Comparison of ENCODE assay signal across 25 cellular contexts in genomic region chr9:136021171-136021890, GRCh38.
DNase-seq lines count a peak whose midpoint lies in the region; ATAC-seq and TF ChIP-seq lines count a peak whose summit lies in the region.
"Had no signal": no experiment of that assay in that cellular context is flagged by ENCODE, and none has a peak within 500 bp of the region (broad histone marks: within the 10 kb centered on the region; RNA-seq: fewer than 3 reads in every experiment).

No MANE protein-coding gene starts in this region.

- H3K4me3 Mint-ChIP-seq in CD4-positive, CD25-positive, alpha-beta regulatory T cell = no peak overlapping the region
- H3K4me3 Mint-ChIP-seq in H9 = peak overlapping the region in 1 of 2 experiments; percentile 4; a peak in 1 of 5 replicates
- H3K4me3 Mint-ChIP-seq in effector memory CD8-positive, alpha-beta T cell = no peak overlapping the region
- H3K4me3 Mint-ChIP-seq: activated CD8-positive, alpha-beta T cell treated with anti-CD3 and anti-CD28 coated beads, Interleukin-2, amount 10 ng/mL, durations not matched to agents 7 days and 5 days; stimulated activated memory B cell treated with anti-CD40 and anti-IgM and Interleukin-4, amounts not matched to agents 10 μg/mL and 1 μg/mL and 100 μg/mL, for 72 hours had no signal

- no peak overlapping the region for H3K27ac ChIP-seq in CD4-positive, CD25-positive, alpha-beta regulatory T cell (ENCODE audit: insufficient read depth, low read length, poor library complexity, severe bottlenecking)
- no peak overlapping the region for H3K27ac ChIP-seq in H9 (ENCODE audit: insufficient read length, low read depth, low read length)
- H3K27ac ChIP-seq: body of pancreas, heart right ventricle, right lobe of liver, suprapubic skin had no signal

- no peaks in the 10 kb centered on the region for H3K23me2 ChIP-seq in H9 (ENCODE audit: insufficient read length, low read depth, low read length, poor library complexity, severe bottlenecking)

- no peak overlapping the region for H3K9ac ChIP-seq in H9 (ENCODE audit: extremely low read depth, insufficient read length, low read length)

- no peak overlapping the region for H3K23ac ChIP-seq in H9 (ENCODE audit: insufficient read length, low read depth, low read length)

- WGBS in H9 (ENCODE audit: extremely low coverage, insufficient read length, low lambda C conversion rate) = no CpG with 5 or more reads among the region's 25 CpGs

- no peak overlapping the region for H3K14ac ChIP-seq in H9 (ENCODE audit: insufficient read depth, low read length)

- no peak overlapping the region for H4K8ac ChIP-seq in H9 (replicated peaks; ENCODE audit: insufficient read length, low read depth, low read length)

- H2AK5ac ChIP-seq in H9 (ENCODE audit: insufficient read length, low read length) = no peak overlapping the region

- H2BK12ac ChIP-seq in H9 (ENCODE audit: insufficient read length, low read depth, low read length) = no peak overlapping the region

- no peak overlapping the region for H3K4me3 ChIP-seq in CD4-positive, CD25-positive, alpha-beta regulatory T cell (ENCODE audit: low read depth, low read length)
- H3K4me3 ChIP-seq: body of pancreas, GM12878, heart right ventricle, right lobe of liver, suprapubic skin had no signal

- no peak overlapping the region for H4K5ac ChIP-seq in H9 (ENCODE audit: insufficient read length, low read depth, low read length)

- H3K56ac ChIP-seq in H9 (ENCODE audit: insufficient read length, low read depth, low read length) = no peak overlapping the region

- H3K9me3 Mint-ChIP-seq in CD4-positive, CD25-positive, alpha-beta regulatory T cell = peaks cover 0 to 2% (median 0%) of the 10 kb centered on the region in 7 donors
- no peaks in the 10 kb centered on the region; a peak in 2 of 5 replicates for H3K9me3 Mint-ChIP-seq in H9
- no peaks in the 10 kb centered on the region for H3K9me3 Mint-ChIP-seq in effector memory CD8-positive, alpha-beta T cell

- no peak for ATAC-seq in CD4-positive, CD25-positive, alpha-beta regulatory T cell (ENCODE audit: low read depth in 2 of 2)
- ATAC-seq in effector memory CD8-positive, alpha-beta T cell (replicated peaks) = no peak
- ATAC-seq in HG02885 (IDR thresholded peaks at IDR 0.05; ENCODE audit: poor library complexity, unreplicated experiment) (no peak), GM19455 (IDR thresholded peaks at IDR 0.05; ENCODE audit: unreplicated experiment) (no peak), GM18517 (IDR thresholded peaks at IDR 0.05; ENCODE audit: unreplicated experiment) (no peak)
- ATAC-seq: activated CD8-positive, alpha-beta T cell treated with anti-CD3 and anti-CD28 coated beads, Interleukin-2, amount 10 ng/mL, durations not matched to agents 7 days and 5 days; body of pancreas; GM12878; stimulated activated memory B cell treated with anti-CD40 and anti-IgM and Interleukin-4, amounts not matched to agents 10 μg/mL and 1 μg/mL and 100 μg/mL, for 72 hours had no signal

- peaks cover 10% of the 10 kb centered on the region for H3K36me3 Mint-ChIP-seq in CD4-positive, CD25-positive, alpha-beta regulatory T cell
- H3K36me3 Mint-ChIP-seq in H9 (ENCODE audit: insufficient read depth in 1 of 3, low read depth in 3 of 3) = peaks cover 0 to 4% (median 0%) of the 10 kb centered on the region in 3 experiments; a peak in 4 of 7 replicates
- peaks cover 3% of the 10 kb centered on the region for H3K36me3 Mint-ChIP-seq in effector memory CD8-positive, alpha-beta T cell (ENCODE audit: insufficient read depth)
- H3K36me3 Mint-ChIP-seq: stimulated activated memory B cell treated with anti-CD40 and anti-IgM and Interleukin-4, amounts not matched to agents 10 μg/mL and 1 μg/mL and 100 μg/mL, for 72 hours had no signal

- H3K36me3 ChIP-seq in CD4-positive, CD25-positive, alpha-beta regulatory T cell (ENCODE audit: control insufficient read depth, insufficient read depth, low read length) = no peaks in the 10 kb centered on the region
- H3K36me3 ChIP-seq: right lobe of liver, suprapubic skin had no signal

- H2BK5ac ChIP-seq in H9 (ENCODE audit: insufficient read length, low read length) = no peak overlapping the region

- DNase-seq in CD4-positive, CD25-positive, alpha-beta regulatory T cell = no peak
- DNase-seq in H9 = peak; percentile 56
- DNase-seq in effector memory CD8-positive, alpha-beta T cell = no peak
- peak; percentile 35 for DNase-seq in mesenteric fat pad (ENCODE audit: low spot score)
- DNase-seq: activated CD8-positive, alpha-beta T cell treated with anti-CD3 and anti-CD28 coated beads, Interleukin-2, amount 10 ng/mL, durations not matched to agents 7 days and 5 days; activated naive CD4-positive, alpha-beta T cell; erythroblast; mesendoderm; NCI-H1092 treated with DMSO at 0.1 percent for 48 hours; NCI-H187 treated with DMSO at 0.1 percent for 48 hours; NCI-H526; NK-92 treated with Interleukin-12 subunit alpha and Interleukin-12 subunit beta, amount 100 ng/mL, for 24 hours; SIG-M5; stimulated activated CD4-positive, alpha-beta T cell treated with anti-CD3 and anti-CD28 coated beads, Interleukin-12 subunit alpha, Interleukin-12 subunit beta, amount 100 ng/mL, for 4 hours; stimulated activated CD4-positive, alpha-beta T cell treated with anti-CD3 and anti-CD28 coated beads, Interleukin-4, amount 100 ng/mL, for 1 hour; T1000 had no signal

- H2BK20ac ChIP-seq in H9 (ENCODE audit: low read depth, low read length, poor library complexity, severe bottlenecking) = no peak overlapping the region

- no peaks in the 10 kb centered on the region for H3K27me3 ChIP-seq in CD4-positive, CD25-positive, alpha-beta regulatory T cell (ENCODE audit: control insufficient read depth, insufficient read depth, low read length)
- H3K27me3 ChIP-seq in H9 (ENCODE audit: insufficient read depth, low read length) = no peaks in the 10 kb centered on the region
- H3K27me3 ChIP-seq: body of pancreas, heart right ventricle, right lobe of liver, suprapubic skin had no signal

- no peak overlapping the region for H2BK120ac ChIP-seq in H9 (ENCODE audit: low read depth, low read length, poor library complexity, severe bottlenecking)

- no peaks in the 10 kb centered on the region for H3K27me3 Mint-ChIP-seq in CD4-positive, CD25-positive, alpha-beta regulatory T cell
- H3K27me3 Mint-ChIP-seq in H9 (ENCODE audit: low read depth) = peaks cover 14% of the 10 kb centered on the region
- no peaks in the 10 kb centered on the region for H3K27me3 Mint-ChIP-seq in effector memory CD8-positive, alpha-beta T cell

- no peak; the same call in 2 of the 3 replicates for TF ChIP-seq CTCF in H9 (conservative IDR thresholded peaks at IDR 0.05)

- no peak overlapping the region for H2BK15ac ChIP-seq in H9 (ENCODE audit: low read depth, low read length)

- no peaks in the 10 kb centered on the region; the same call in 1 of the 2 replicates for H3K79me2 ChIP-seq in H9 (ENCODE audit: insufficient read depth, low read length)

- H3K4me2 ChIP-seq in H9 (ENCODE audit: insufficient read depth, insufficient read length, low read length) = no peak overlapping the region

- no peaks in the 10 kb centered on the region for H3K9me3 ChIP-seq in CD4-positive, CD25-positive, alpha-beta regulatory T cell (ENCODE audit: control insufficient read depth in 2 of 2, low read length in 2 of 2)
- no peaks in the 10 kb centered on the region for H3K9me3 ChIP-seq in H9 (ENCODE audit: control insufficient read depth, low read depth, low read length)
- H3K9me3 ChIP-seq: body of pancreas, heart right ventricle, right lobe of liver, suprapubic skin had no signal

- peaks cover 0 to 13% (median 0%) of the 10 kb centered on the region in 4 donors for H3K4me1 Mint-ChIP-seq in CD4-positive, CD25-positive, alpha-beta regulatory T cell
- H3K4me1 Mint-ChIP-seq in H9 = peaks cover 29 to 33% of the 10 kb centered on the region in 2 experiments
- peaks cover 19 to 28% of the 10 kb centered on the region in 2 donors for H3K4me1 Mint-ChIP-seq in effector memory CD8-positive, alpha-beta T cell (ENCODE audit: low read depth in 2 of 2)
- H3K4me1 Mint-ChIP-seq: stimulated activated memory B cell treated with anti-CD40 and anti-IgM and Interleukin-4, amounts not matched to agents 10 μg/mL and 1 μg/mL and 100 μg/mL, for 72 hours had no signal

- peak overlapping the region in 2 of 3 donors; percentile 11 to 34 for H3K27ac Mint-ChIP-seq in CD4-positive, CD25-positive, alpha-beta regulatory T cell
- H3K27ac Mint-ChIP-seq in H9 = 0 out of 7 replicates have a peak overlapping the region, but pooled peaks of 1 of the 3 experiments have one; percentile 33
- peak overlapping the region; percentile 55 to 62 for H3K27ac Mint-ChIP-seq in effector memory CD8-positive, alpha-beta T cell
- H3K27ac Mint-ChIP-seq: activated CD8-positive, alpha-beta T cell treated with anti-CD3 and anti-CD28 coated beads, Interleukin-2, amount 10 ng/mL, durations not matched to agents 7 days and 5 days; stimulated activated memory B cell treated with anti-CD40 and anti-IgM and Interleukin-4, amounts not matched to agents 10 μg/mL and 1 μg/mL and 100 μg/mL, for 72 hours had no signal

- H2AFZ ChIP-seq in H9 (ENCODE audit: low read length) = no peak overlapping the region

- H4K91ac ChIP-seq in H9 (ENCODE audit: insufficient read length, low read depth, low read length) = no peak overlapping the region

- no peak overlapping the region for H3T11ph ChIP-seq in H9 (ENCODE audit: low read length)

- peaks cover 3% of the 10 kb centered on the region for H4K20me1 ChIP-seq in H9 (ENCODE audit: control insufficient read depth, insufficient read depth, insufficient read length)

- H3K4me1 ChIP-seq in CD4-positive, CD25-positive, alpha-beta regulatory T cell (ENCODE audit: control insufficient read depth, insufficient read depth, low read length, poor library complexity, severe bottlenecking) = no peaks in the 10 kb centered on the region
- H3K4me1 ChIP-seq in H9 (ENCODE audit: insufficient read depth, low read length) = peaks cover 4% of the 10 kb centered on the region; the same call in 1 of the 2 replicates
- H3K4me1 ChIP-seq: body of pancreas had no signal

- H3K18ac ChIP-seq in H9 (ENCODE audit: insufficient read length, low read depth, low read length) = no peak overlapping the region

- no peak overlapping the region for H3K4ac ChIP-seq in H9 (ENCODE audit: low read depth, low read length)

- H3K79me1 ChIP-seq in H9 (ENCODE audit: insufficient read depth, low read depth, low read length, poor library complexity, severe bottlenecking) = no peaks in the 10 kb centered on the region

Comparison
In these comparisons a context has a peak if more than half of its experiments do, and no peak if none do; other contexts are left out.
1. DNase-seq: peak in H9 (single experiment) and mesenteric fat pad (single experiment); none in CD4-positive, CD25-positive, alpha-beta regulatory T cell (0 of 3) and effector memory CD8-positive, alpha-beta T cell (0 of 3).